ENCODE assay signal across 1 cellular context in genomic region chr3:27134165-27134796, GRCh38.
TF ChIP-seq lines count a peak whose summit lies in the region.

No MANE protein-coding gene starts in this region.

TF ChIP-seq in H1, 55 proteins besides CTCF, POLR2A, EP300 and RAD21 (continued from another document):
- no peak for TF ChIP-seq E2F6 (IDR thresholded peaks at IDR 0.05)
- TF ChIP-seq SP4 (IDR thresholded peaks at IDR 0.05; ENCODE audit: low read length), result no peak
- TF ChIP-seq CBX5 (IDR thresholded peaks at IDR 0.05; ENCODE audit: low read depth, low read length), result no peak
- no peak for TF ChIP-seq CHD1 (IDR thresholded peaks at IDR 0.05; ENCODE audit: low read depth, low read length)
- no peak for TF ChIP-seq TCF12 (IDR thresholded peaks at IDR 0.05; ENCODE audit: low read depth, low read length)
- no peak for TF ChIP-seq TAF7 (optimal IDR thresholded peaks at IDR 0.05; ENCODE audit: borderline replicate concordance, low read depth, low read length)
- TF ChIP-seq GTF2F1 (IDR thresholded peaks at IDR 0.05; ENCODE audit: borderline replicate concordance, low read depth, low read length), result no peak
- no peak for TF ChIP-seq YY1 (IDR thresholded peaks at IDR 0.05; ENCODE audit: low read depth, low read length)
- TF ChIP-seq HDAC2 (IDR thresholded peaks at IDR 0.05; ENCODE audit: borderline replicate concordance in 1 of 2, low read depth in 2 of 2, low read length in 2 of 2), result 0 out of 4 replicates have a peak, but pooled peaks of 1 of the 2 experiments have one; percentile 10
- TF ChIP-seq SAP30 (IDR thresholded peaks at IDR 0.05; ENCODE audit: insufficient read depth, insufficient replicate concordance, low read length), result peak; percentile 53
- TF ChIP-seq ATF3 (IDR thresholded peaks at IDR 0.05; ENCODE audit: insufficient read depth, low read depth, low read length), result no peak
- peak; percentile 94 to 95 for TF ChIP-seq SIN3A (conservative IDR thresholded peaks at IDR 0.05 in 1 of 2, IDR thresholded peaks at IDR 0.05 in 1 of 2; ENCODE audit: low read depth in 1 of 2, low read length in 2 of 2)
- TF ChIP-seq EZH2 (IDR thresholded peaks at IDR 0.05; ENCODE audit: low read depth, low read length, severe bottlenecking), result no peak
